13 cellular contexts compared by ENCODE assay signal in genomic region chr22:46286941-46287872, GRCh38. TPM values are rescaled to one million over a fixed set of nuclear protein-coding genes. Genes with fewer than 3 reads are reported as not detected.
A peak's percentile ranks its signal among the peaks of the same experiment; 100 is the strongest.
DNase-seq lines count a peak whose midpoint lies in the region; ATAC-seq, FAIRE-seq and TF ChIP-seq lines count a peak whose summit lies in the region.
"Had no signal": no experiment of that assay in that cellular context is flagged by ENCODE, and none has a peak within 500 bp of the region (broad histone marks: within the 10 kb centered on the region; RNA-seq: fewer than 3 reads in every experiment).

No MANE protein-coding gene starts in this region.

- DNase-seq in GM06990 (ENCODE audit: extremely low read depth, insufficient read length), result no peak
- DNase-seq in Karpas-422, result no peak
- no peak for DNase-seq in effector memory CD8-positive, alpha-beta T cell
- DNase-seq in psoas muscle, result peak in 1 of 2 donors; percentile 44
- no peak for DNase-seq in kidney
- DNase-seq: DMS153, hypothalamus, NCI-H69 had no signal

- peaks cover 39 to 53% of the 10 kb centered on the region in 2 donors for H3K4me1 Mint-ChIP-seq in effector memory CD8-positive, alpha-beta T cell (ENCODE audit: low read depth in 2 of 2)

- WGBS in psoas muscle, 3 donors, result 79 to 87% (median 81%) methylated on average over 15 of the region's 15 CpGs

- no peak for ATAC-seq in effector memory CD8-positive, alpha-beta T cell (replicated peaks)
- no peak for ATAC-seq in psoas muscle
- no peak for ATAC-seq in HG03342 (IDR thresholded peaks at IDR 0.05; ENCODE audit: unreplicated experiment)
- ATAC-seq in HG02981 (IDR thresholded peaks at IDR 0.05; ENCODE audit: unreplicated experiment), result no peak

- H3K9me3 Mint-ChIP-seq in effector memory CD8-positive, alpha-beta T cell, result no peaks in the 10 kb centered on the region

- no peaks in the 10 kb centered on the region for H3K9me2 ChIP-seq in Karpas-422 (replicated peaks; ENCODE audit: insufficient read depth, low read length)

- TF ChIP-seq CTCF in GM06990 (IDR thresholded peaks at IDR 0.05; ENCODE audit: insufficient read depth, low read length, poor library complexity, severe bottlenecking) (no peak), psoas muscle (IDR thresholded peaks at IDR 0.05) (no peak), kidney (IDR thresholded peaks at IDR 0.05; ENCODE audit: borderline replicate concordance, extremely low read depth, insufficient read depth) (no peak)

- H3K27ac Mint-ChIP-seq in effector memory CD8-positive, alpha-beta T cell, result peak overlapping the region; percentile 97 to 99

- H3K9me3 ChIP-seq in Karpas-422 (ENCODE audit: low read length) (no peaks in the 10 kb centered on the region), psoas muscle (no peaks in the 10 kb centered on the region), kidney (ENCODE audit: control insufficient read depth in 1 of 2, low read length in 2 of 2) (no peaks in the 10 kb centered on the region)
- H3K9me3 ChIP-seq: ascending aorta had no signal

- H3K27ac ChIP-seq in Karpas-422 (ENCODE audit: low read length), result peak overlapping the region; percentile 68
- H3K27ac ChIP-seq in psoas muscle, result no peak overlapping the region
- peak overlapping the region in 1 of 2 donors; percentile 42 for H3K27ac ChIP-seq in kidney (ENCODE audit: low read depth in 2 of 2, low read length in 2 of 2)

- peak overlapping the region; percentile 91 for H3K9ac ChIP-seq in Karpas-422 (ENCODE audit: low read length)
- H3K9ac ChIP-seq in kidney (ENCODE audit: low read length in 2 of 2), result no peak overlapping the region

- peak overlapping the region; percentile 91 for H3K4me3 ChIP-seq in GM06990 (replicated peaks; ENCODE audit: low read depth, low read length)
- peak overlapping the region; percentile 84 for H3K4me3 ChIP-seq in Karpas-422 (ENCODE audit: low read length)
- H3K4me3 ChIP-seq in psoas muscle, result peak overlapping the region; percentile 38
- H3K4me3 ChIP-seq in kidney (ENCODE audit: low read length in 2 of 2), result no peak overlapping the region
- H3K4me3 ChIP-seq: ascending aorta had no signal

- H3K4me2 ChIP-seq in Karpas-422 (ENCODE audit: low read depth, low read length, poor library complexity, severe bottlenecking), result peak overlapping the region; percentile 84

- FAIRE-seq in kidney (lab: Jason Lieb, UNC), result no peak
- FAIRE-seq: endometrium had no signal

- no peaks in the 10 kb centered on the region for H3K27me3 Mint-ChIP-seq in effector memory CD8-positive, alpha-beta T cell

- H3K36me3 Mint-ChIP-seq in effector memory CD8-positive, alpha-beta T cell (ENCODE audit: insufficient read depth), result peaks cover 65% of the 10 kb centered on the region

- intact Hi-C loops in psoas muscle (cut with DNase I), result no loop called here
- intact Hi-C loops in kidney (cut with DNase I), result no loop called here

- H4K20me1 ChIP-seq in Karpas-422 (ENCODE audit: insufficient read depth, low read depth, low read length), result no peaks in the 10 kb centered on the region

- H3K27me3 ChIP-seq in GM06990 (replicated peaks; ENCODE audit: control insufficient read depth, insufficient read depth, low read length) (no peaks in the 10 kb centered on the region), Karpas-422 (ENCODE audit: low read length) (no peaks in the 10 kb centered on the region), psoas muscle (ENCODE audit: insufficient read depth in 3 of 3, low read length in 2 of 3) (no peaks in the 10 kb centered on the region)
- H3K27me3 ChIP-seq: ascending aorta had no signal

- peaks cover 16% of the 10 kb centered on the region for H3K79me2 ChIP-seq in Karpas-422 (ENCODE audit: low read length)

- H3K36me3 ChIP-seq in GM06990 (ENCODE audit: control insufficient read depth, insufficient read depth, low read length) (peaks cover 20% of the 10 kb centered on the region), Karpas-422 (ENCODE audit: insufficient read depth, low read length) (peaks cover 10% of the 10 kb centered on the region), psoas muscle (ENCODE audit: insufficient read depth in 1 of 2, low read depth in 1 of 2) (peaks cover 0 to 60% of the 10 kb centered on the region in 2 donors), kidney (ENCODE audit: control insufficient read depth in 1 of 2, insufficient read depth in 2 of 2, low read length in 2 of 2) (peaks cover 24 to 58% of the 10 kb centered on the region in 2 donors)

- peak overlapping the region; percentile 79 to 89 for H3K4me3 Mint-ChIP-seq in effector memory CD8-positive, alpha-beta T cell

- H3K4me1 ChIP-seq in Karpas-422 (ENCODE audit: low read length), result peaks cover 15% of the 10 kb centered on the region
- H3K4me1 ChIP-seq in psoas muscle, result peaks cover 4% of the 10 kb centered on the region
- peaks cover 0 to 13% of the 10 kb centered on the region in 2 donors for H3K4me1 ChIP-seq in kidney (ENCODE audit: control insufficient read depth in 1 of 2, insufficient read depth in 1 of 2, low read depth in 1 of 2, low read length in 2 of 2)
- H3K4me1 ChIP-seq: ascending aorta had no signal

- no peak overlapping the region for H2AFZ ChIP-seq in Karpas-422 (ENCODE audit: low read length)

RNA-seq across cellular contexts. Expression of gene GTSE1, which starts 9.5 kb away (rescaled TPM):
- 15.3 TPM in 2 replicates for total RNA-seq in Karpas-422 (2014; rRNA removed; shearing (Covaris generic); ENCODE audit: low replicate concordance)
- total RNA-seq in psoas muscle, result under 1 TPM in 3 of 4 donors, not detected in 1; 0.15 to 0.47 (median 0.29) TPM
- under 1 TPM; 0.04 to 0.18 (median 0.13) TPM for polyA plus RNA-seq in psoas muscle
- total RNA-seq in kidney, result 0.94 TPM
- 0.41 TPM for polyA plus RNA-seq in kidney (ENCODE audit: insufficient read depth, low read depth, low replicate concordance)
- total RNA-seq: ascending aorta had no signal

RNA-seq across cellular contexts. Expression of gene TTC38, which starts 19.4 kb away (rescaled TPM):
- 21.9 and 23.3 TPM in 2 replicates for total RNA-seq in Karpas-422 (2014; rRNA removed; shearing (Covaris generic); ENCODE audit: low replicate concordance)
- 10 to 100 TPM; 11.3 to 19.5 (median 14.9) TPM for total RNA-seq in psoas muscle
- 10 to 100 TPM in 2 of 3 donors, 1 to 10 TPM in 1; 9.9 to 15.0 (median 13.4) TPM for polyA plus RNA-seq in psoas muscle
- total RNA-seq in kidney, result 41.3 TPM
- 100 TPM for polyA plus RNA-seq in kidney (ENCODE audit: insufficient read depth, low read depth, low replicate concordance)

RNA-seq across cellular contexts. Expression of gene PKDREJ, which starts 24.1 kb away (rescaled TPM):
- total RNA-seq in Karpas-422 (2014; rRNA removed; shearing (Covaris generic); ENCODE audit: low replicate concordance), result not detected in 2 replicates
- total RNA-seq in psoas muscle (not detected), kidney (0.06 TPM)
- polyA plus RNA-seq in psoas muscle (under 1 TPM in 2 of 3 donors, not detected in 1; under 0.01 to 0.03 TPM), kidney (ENCODE audit: insufficient read depth, low read depth, low replicate concordance) (0.15 TPM)
- total RNA-seq: ascending aorta, SK-MEL-5 had no signal

RNA-seq across cellular contexts. Expression of gene CDPF1, which starts 37.1 kb away (rescaled TPM):
- total RNA-seq in Karpas-422 (2014; rRNA removed; shearing (Covaris generic); ENCODE audit: low replicate concordance), result 9.8 and 20.7 TPM in 2 replicates
- total RNA-seq in psoas muscle (1 to 10 TPM; 5.3 to 9.1 (median 8.8) TPM), kidney (10.2 TPM)
- polyA plus RNA-seq in psoas muscle (10 to 100 TPM; 11.2 to 17.8 (median 14.3) TPM), kidney (ENCODE audit: insufficient read depth, low read depth, low replicate concordance) (13.3 TPM)

RNA-seq across cellular contexts. Expression of gene TRMU, which starts 48.3 kb away (rescaled TPM):
- 48.4 and 61.0 TPM in 2 replicates for total RNA-seq in Karpas-422 (2014; rRNA removed; shearing (Covaris generic); ENCODE audit: low replicate concordance)
- total RNA-seq in psoas muscle, result 10 to 100 TPM in 3 of 4 donors, 1 to 10 TPM in 1; 9.6 to 20.3 (median 16.5) TPM
- 10 to 100 TPM; 12.8 to 37.1 (median 24.9) TPM for polyA plus RNA-seq in psoas muscle
- 40.5 TPM for total RNA-seq in kidney
- polyA plus RNA-seq in kidney (ENCODE audit: insufficient read depth, low read depth, low replicate concordance), result 41.1 TPM

Comparison
In these comparisons a context has a peak if more than half of its experiments do, and no peak if none do; other contexts are left out.
1. H3K4me3 ChIP-seq: peak in GM06990 (single experiment), Karpas-422 (single experiment) and psoas muscle (single experiment); none in kidney (0 of 2).